ENCODE assay signal across 8 cellular contexts in the genomic region with DNA sequence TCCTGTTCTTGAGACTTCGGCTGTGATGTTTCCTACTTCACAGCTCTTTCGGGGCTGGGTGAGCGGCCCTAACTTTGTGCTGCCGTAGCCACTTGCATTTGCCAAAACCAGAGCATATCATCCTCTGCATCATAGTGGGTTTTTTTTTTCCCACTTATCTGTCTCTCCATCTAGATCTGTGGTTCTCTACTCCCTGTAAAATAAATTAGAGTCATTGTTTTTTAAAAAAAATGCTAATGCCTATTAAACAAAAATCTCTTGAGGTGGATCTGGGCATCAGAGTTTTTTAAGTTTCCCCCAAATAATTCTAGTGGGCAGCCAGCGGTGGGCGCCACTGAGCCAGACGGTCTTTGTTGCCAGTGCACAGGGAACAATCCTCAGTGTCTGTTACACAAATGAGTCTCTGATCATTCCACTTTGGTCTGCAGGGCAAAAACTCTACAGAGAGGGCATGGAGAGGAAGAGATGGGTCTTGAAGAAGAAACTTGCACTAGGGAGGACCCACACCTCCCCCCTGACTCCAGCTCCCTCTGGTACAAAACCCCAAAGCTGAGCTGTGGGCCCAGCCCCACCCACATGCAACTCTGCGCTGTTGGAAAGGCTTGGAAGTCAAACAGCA.
DNase-seq lines count a peak whose midpoint lies in the region; ATAC-seq and TF ChIP-seq lines count a peak whose summit lies in the region.

No MANE protein-coding gene starts in this region.

- no peak overlapping the region for H3K27ac ChIP-seq in CD8-positive, alpha-beta T cell (ENCODE audit: low read depth, low read length)
- H3K27ac ChIP-seq in KOPT-K1 (ENCODE audit: low read depth, low read length, poor library complexity, severe bottlenecking): peak overlapping the region; percentile 92
- no peak overlapping the region for H3K27ac ChIP-seq in RWPE1

- H3K36me3 ChIP-seq in CD8-positive, alpha-beta T cell (ENCODE audit: insufficient read depth, low read length): no peaks in the 10 kb centered on the region
- no peaks in the 10 kb centered on the region for H3K36me3 ChIP-seq in KOPT-K1 (ENCODE audit: insufficient read depth, low read length)

- peak in 3 of 7 experiments; percentile 22 to 50 (median 48) for DNase-seq in CD8-positive, alpha-beta T cell
- DNase-seq in activated T-cell treated with anti-CD3 and anti-CD28 coated beads, Interleukin-2, amount 50 U/mL, for 48 hours: peak; percentile 74 to 80
- DNase-seq in memory B cell (ENCODE audit: low spot score in 2 of 2) (no peak), RWPE1 (ENCODE audit: low spot score) (no peak), NCI-H524 treated with DMSO at 0.1 percent for 48 hours (lab: John Stamatoyannopoulos, UW) (no peak), occipital lobe (lab: John Stamatoyannopoulos, UW) (no peak)

- H3K4me3 ChIP-seq in CD8-positive, alpha-beta T cell (ENCODE audit: low read depth, low read length): no peak overlapping the region

- ATAC-seq in CD8-positive, alpha-beta T cell: no peak
- ATAC-seq in memory B cell (ENCODE audit: low read depth): no peak
- ATAC-seq in GM21619 (IDR thresholded peaks at IDR 0.05; ENCODE audit: unreplicated experiment): no peak

- no peaks in the 10 kb centered on the region for H3K36me3 Mint-ChIP-seq in CD8-positive, alpha-beta T cell
- no peaks in the 10 kb centered on the region for H3K36me3 Mint-ChIP-seq in memory B cell

- no peaks in the 10 kb centered on the region for H3K27me3 Mint-ChIP-seq in CD8-positive, alpha-beta T cell (ENCODE audit: low read depth)
- peaks cover 5% of the 10 kb centered on the region for H3K27me3 Mint-ChIP-seq in memory B cell

- TF ChIP-seq CTCF in CD8-positive, alpha-beta T cell (IDR thresholded peaks at IDR 0.05): peak; percentile 41
- TF ChIP-seq CTCF in RWPE1 (conservative IDR thresholded peaks at IDR 0.05; ENCODE audit: low read depth): no peak

- CTCF ChIA-PET in CD8-positive, alpha-beta T cell (lab: Charles Lee): interaction anchor here (0.8 to 4.5 kb wide), 5 partner anchors 9 to 427 kb away, joined by 4 to 33 read pairs (median 7); no protein-coding TSS in a partner anchor
- CTCF ChIA-PET in RWPE1 (lab: Yijun Ruan, JAX): interaction anchor here (0.6 kb wide), 1 partner anchor 428 kb away, joined by 3 read pairs; no protein-coding TSS in a partner anchor

- peaks cover 48% of the 10 kb centered on the region for H3K4me1 ChIP-seq in CD8-positive, alpha-beta T cell (ENCODE audit: insufficient read depth, low read length)

- no peaks in the 10 kb centered on the region for H3K9me3 Mint-ChIP-seq in CD8-positive, alpha-beta T cell
- H3K9me3 Mint-ChIP-seq in memory B cell: no peaks in the 10 kb centered on the region

- peak overlapping the region; percentile 40 for H3K4me3 Mint-ChIP-seq in CD8-positive, alpha-beta T cell
- no peak overlapping the region for H3K4me3 Mint-ChIP-seq in memory B cell

- peaks cover 62% of the 10 kb centered on the region for H3K4me1 Mint-ChIP-seq in CD8-positive, alpha-beta T cell (ENCODE audit: low read depth)
- peaks cover 47% of the 10 kb centered on the region for H3K4me1 Mint-ChIP-seq in memory B cell

- POLR2A ChIA-PET in CD8-positive, alpha-beta T cell (lab: Charles Lee): no interaction called here
- POLR2A ChIA-PET in RWPE1 (lab: Yijun Ruan, JAX; ENCODE audit: low non-redundant PET): no interaction called here

- no peaks in the 10 kb centered on the region for H3K27me3 ChIP-seq in CD8-positive, alpha-beta T cell (ENCODE audit: insufficient read depth, low read length)

- peak overlapping the region; percentile 88 for H3K27ac Mint-ChIP-seq in CD8-positive, alpha-beta T cell
- H3K27ac Mint-ChIP-seq in memory B cell: peak overlapping the region; percentile 56

- intact Hi-C loops in CD8-positive, alpha-beta T cell (cut with DNase I, micrococcal nuclease): loop anchor here in 1 of 2 experiments (10.0 kb wide), 1 partner anchor 54 kb away; no protein-coding TSS in a partner anchor

- H3K9me3 ChIP-seq in CD8-positive, alpha-beta T cell (ENCODE audit: low read length): no peaks in the 10 kb centered on the region
- H3K9me3 ChIP-seq in KOPT-K1 (ENCODE audit: insufficient read depth, low read length, poor library complexity, severe bottlenecking): no peaks in the 10 kb centered on the region

Comparison
In these comparisons a context has a peak if more than half of its experiments do, and no peak if none do; other contexts are left out.
1. DNase-seq: peak in activated T-cell treated with anti-CD3 and anti-CD28 coated beads, Interleukin-2, amount 50 U/mL, for 48 hours (2 of 2); none in memory B cell (0 of 2), RWPE1 (single experiment), NCI-H524 treated with DMSO at 0.1 percent for 48 hours (single experiment) and occipital lobe (single experiment).